ENCODE assay signal across 1 cellular context in genomic region chr16:67155305-67156145, GRCh38.
TF ChIP-seq lines count a peak whose summit lies in the region.

No MANE protein-coding gene starts in this region.

TF ChIP-seq in GM23338, 12 proteins besides CTCF, POLR2A, EP300 and RAD21 (continued from another document):
- TF ChIP-seq ZNF462 (CRISPR knock-in tag; IDR thresholded peaks at IDR 0.05) (no peak), ETS1 (IDR thresholded peaks at IDR 0.05) (no peak), NANOG (IDR thresholded peaks at IDR 0.05; ENCODE audit: borderline replicate concordance) (no peak)
